8 cellular contexts compared by ENCODE assay signal in genomic region chr1:205344010-205344808, GRCh38. TPM values are rescaled to one million over a fixed set of nuclear protein-coding genes. Genes with fewer than 3 reads are reported as not detected.
DNase-seq lines count a peak whose midpoint lies in the region; ATAC-seq and TF ChIP-seq lines count a peak whose summit lies in the region.

No MANE protein-coding gene starts in this region.

- H3K9ac ChIP-seq in trophoblast cell (ENCODE audit: low read length), result no peak overlapping the region

- no peak overlapping the region for H3K14ac ChIP-seq in trophoblast cell (ENCODE audit: low read length)

- H3K4me3 ChIP-seq in BJ (ENCODE audit: low read depth, low read length), result peak overlapping the region; percentile 14
- H3K4me3 ChIP-seq in trophoblast cell (ENCODE audit: low read depth, low read length), result peak overlapping the region; percentile 66

- peaks cover 4% of the 10 kb centered on the region for H3K4me1 Mint-ChIP-seq in activated T-helper 17 cell treated with anti-CD3 and anti-CD28 coated beads, Interleukin-2, amount 50 U/mL, for 72 hours

- H3K36me3 Mint-ChIP-seq in activated T-helper 17 cell treated with anti-CD3 and anti-CD28 coated beads, Interleukin-2, amount 50 U/mL, for 72 hours (ENCODE audit: low read depth), result no peaks in the 10 kb centered on the region

- no peak for TF ChIP-seq CTCF in BJ (IDR thresholded peaks at IDR 0.05; ENCODE audit: insufficient read depth, low read depth, low read length)

- no peak overlapping the region for H3K23ac ChIP-seq in trophoblast cell (ENCODE audit: low read length)

- ATAC-seq in activated T-helper 17 cell treated with anti-CD3 and anti-CD28 coated beads, Interleukin-2, amount 50 U/mL, for 72 hours (replicated peaks), result peak; percentile 68
- no peak for ATAC-seq in HG02852 (IDR thresholded peaks at IDR 0.05; ENCODE audit: unreplicated experiment)

- H3K9me3 Mint-ChIP-seq in activated T-helper 17 cell treated with anti-CD3 and anti-CD28 coated beads, Interleukin-2, amount 50 U/mL, for 72 hours, result no peaks in the 10 kb centered on the region

- no peak overlapping the region for H2BK120ac ChIP-seq in trophoblast cell (ENCODE audit: insufficient read depth, low read length, poor library complexity)

- H3K4me3 Mint-ChIP-seq in activated T-helper 17 cell treated with anti-CD3 and anti-CD28 coated beads, Interleukin-2, amount 50 U/mL, for 72 hours, result peak overlapping the region; percentile 63

- H3K18ac ChIP-seq in trophoblast cell (ENCODE audit: low read length), result no peak overlapping the region

- no peak for DNase-seq in BJ (ENCODE audit: low read depth)
- peak; percentile 40 for DNase-seq in NCI-H2196 treated with DMSO at 0.1 percent for 48 hours (lab: John Stamatoyannopoulos, UW; ENCODE audit: unreplicated experiment)
- DNase-seq in glomerular visceral epithelial cell (ENCODE audit: extremely low spot score), result peak; percentile 12
- DNase-seq in trophoblast cell, result peak in 1 of 2 donors; percentile 7
- no peak for DNase-seq in NAMALWA (ENCODE audit: low spot score)
- no peak for DNase-seq in KBM-7

- in situ Hi-C loops in KBM-7 (cut with MboI; ENCODE audit: low pct_unique_long_range_greater_than_20kb, low sequenced_read_pairs), result no loop called here

- H3K79me2 ChIP-seq in trophoblast cell (ENCODE audit: control insufficient read depth, insufficient read depth, low read length, poor library complexity), result no peaks in the 10 kb centered on the region

- peak overlapping the region; percentile 2 for H2AFZ ChIP-seq in trophoblast cell (ENCODE audit: insufficient read depth, low read length, poor library complexity)

- POLR2A ChIA-PET in BJ (lab: Charles Lee), result interaction anchor here (0.6 kb wide), 1 partner anchor 46 kb away, joined by 3 read pairs; no protein-coding TSS in a partner anchor

- no peak overlapping the region for H3K27ac Mint-ChIP-seq in activated T-helper 17 cell treated with anti-CD3 and anti-CD28 coated beads, Interleukin-2, amount 50 U/mL, for 72 hours

- H2AK5ac ChIP-seq in trophoblast cell (ENCODE audit: low read length), result no peak overlapping the region

- peaks cover 7% of the 10 kb centered on the region for H3K9me3 ChIP-seq in trophoblast cell (ENCODE audit: insufficient read depth, low read depth, low read length)

- no peak overlapping the region for H4K12ac ChIP-seq in trophoblast cell (ENCODE audit: low read depth, low read length)

- no peaks in the 10 kb centered on the region for H3K36me3 ChIP-seq in BJ (ENCODE audit: control insufficient read depth, insufficient read depth, low read length)
- no peaks in the 10 kb centered on the region for H3K36me3 ChIP-seq in trophoblast cell (ENCODE audit: control insufficient read depth in 1 of 2, insufficient read depth in 2 of 2, low read length in 2 of 2)

- H3K27me3 Mint-ChIP-seq in activated T-helper 17 cell treated with anti-CD3 and anti-CD28 coated beads, Interleukin-2, amount 50 U/mL, for 72 hours, result peaks cover 26% of the 10 kb centered on the region

- WGBS in trophoblast cell (ENCODE audit: extremely low coverage, insufficient coverage, insufficient read length), result no CpG with 5 or more reads among the region's 63 CpGs

- no peak overlapping the region for H4K8ac ChIP-seq in trophoblast cell (ENCODE audit: low read depth, low read length)

- H3K27ac ChIP-seq in trophoblast cell (ENCODE audit: low read depth, low read length), result no peak overlapping the region

- peak overlapping the region; percentile 25 for H4K91ac ChIP-seq in trophoblast cell (ENCODE audit: low read depth, low read length)

- no peak overlapping the region for H3K4ac ChIP-seq in trophoblast cell (ENCODE audit: low read depth, low read length)

- no peak overlapping the region for H2BK12ac ChIP-seq in trophoblast cell (ENCODE audit: low read length)

- H3K27me3 ChIP-seq in BJ (ENCODE audit: control insufficient read depth, insufficient read depth, low read length), result peaks cover 50% of the 10 kb centered on the region
- H3K27me3 ChIP-seq in trophoblast cell (ENCODE audit: insufficient read depth, low read length), result peaks cover 15% of the 10 kb centered on the region

- H3K4me2 ChIP-seq in trophoblast cell (ENCODE audit: low read length), result peak overlapping the region; percentile 79

- CTCF ChIA-PET in BJ (lab: Yijun Ruan, JAX), result interaction anchor here (0.7 to 2.8 kb wide), 3 partner anchors 8 to 10 kb away, joined by 3 to 11 read pairs (median 11); no protein-coding TSS in a partner anchor

- peaks cover 9 to 35% of the 10 kb centered on the region in 2 experiments for H3K4me1 ChIP-seq in trophoblast cell (ENCODE audit: control insufficient read depth in 1 of 2, insufficient read depth in 2 of 2, low read length in 2 of 2)

- H2BK5ac ChIP-seq in trophoblast cell (ENCODE audit: low read depth, low read length, poor library complexity), result no peak overlapping the region

- H3K79me1 ChIP-seq in trophoblast cell (ENCODE audit: low read length), result peaks cover 14% of the 10 kb centered on the region

RNA-seq across cellular contexts. Expression of gene KLHDC8A, which starts 12.5 kb away (rescaled TPM):
- not detected in 2 replicates for polyA plus RNA-seq in BJ (2011; rRNA removed)
- polyA minus RNA-seq in BJ (2011; rRNA and poly(A)+ RNA removed), result 0.43 TPM in 1 of 2 replicates, not detected in the other
- total RNA-seq in activated T-helper 17 cell treated with anti-CD3 and anti-CD28 coated beads, Interleukin-2, amount 50 U/mL, for 72 hours, result not detected
- 3.6 TPM in 2 replicates for polyA plus RNA-seq in trophoblast cell (2013)

RNA-seq across cellular contexts. Expression of gene NUAK2, which starts 22.7 kb away (rescaled TPM):
- polyA plus RNA-seq in BJ (2011; rRNA removed), result 3.4 and 5.8 TPM in 2 replicates
- polyA minus RNA-seq in BJ (2011; rRNA and poly(A)+ RNA removed), result 7.6 and 8.7 TPM in 2 replicates
- total RNA-seq in activated T-helper 17 cell treated with anti-CD3 and anti-CD28 coated beads, Interleukin-2, amount 50 U/mL, for 72 hours, result 1 to 10 TPM; 1.2 to 2.9 TPM
- 20.4 and 22.1 TPM in 2 replicates for polyA plus RNA-seq in trophoblast cell (2013)

Comparison
In these comparisons a context has a peak if more than half of its experiments do, and no peak if none do; other contexts are left out.
1. DNase-seq: peak in NCI-H2196 treated with DMSO at 0.1 percent for 48 hours (single experiment) and glomerular visceral epithelial cell (single experiment); none in BJ (single experiment), NAMALWA (single experiment) and KBM-7 (single experiment).